17 cellular contexts compared by ENCODE assay signal in genomic region chr10:78847486-78847885, GRCh38.
A peak's percentile ranks its signal among the peaks of the same experiment; 100 is the strongest.
DNase-seq lines count a peak whose midpoint lies in the region; ATAC-seq and TF ChIP-seq lines count a peak whose summit lies in the region.
"Had no signal": no experiment of that assay in that cellular context is flagged by ENCODE, and none has a peak within 500 bp of the region (broad histone marks: within the 10 kb centered on the region; RNA-seq: fewer than 3 reads in every experiment).

No MANE protein-coding gene starts in this region.

- no peak overlapping the region for H3K4me3 Mint-ChIP-seq in natural killer cell treated with Interleukin-12 subunit alpha and Interleukin-12 subunit beta and Interleukin-15 and Interleukin-18, amount 100 ng/mL, for 72 hours
- H3K4me3 Mint-ChIP-seq in natural killer cell (no peak overlapping the region), endodermal cell (no peak overlapping the region)
- no peak overlapping the region for H3K4me3 Mint-ChIP-seq in activated T-helper 17 cell treated with anti-CD3 and anti-CD28 coated beads, Interleukin-2, amount 50 U/mL, for 72 hours
- no peak overlapping the region for H3K4me3 Mint-ChIP-seq in activated CD4-positive, alpha-beta T cell treated with anti-CD3 and anti-CD28 coated beads, Interleukin-2, amount 10 ng/mL, durations not matched to agents 7 days and 5 days
- H3K4me3 Mint-ChIP-seq: CD4-positive, CD25-positive, alpha-beta regulatory T cell; CD8-positive, alpha-beta memory T cell; GM23338 had no signal

- POLR2A ChIA-PET in activated CD4-positive, alpha-beta T cell treated with anti-CD3 and anti-CD28 coated beads, Interleukin-2, amount 10 ng/mL, durations not matched to agents 7 days and 5 days (lab: Charles Lee), result no interaction called here

- no peaks in the 10 kb centered on the region for H3K4me1 ChIP-seq in endodermal cell (ENCODE audit: control insufficient read depth, insufficient read depth, low read length)

- no peak overlapping the region for H3K27ac ChIP-seq in endodermal cell (ENCODE audit: low read depth, low read length)

- H3K9me3 ChIP-seq in endodermal cell (ENCODE audit: control insufficient read depth, low read length), result no peaks in the 10 kb centered on the region
- H3K9me3 ChIP-seq: BE2C had no signal

- intact Hi-C loops in natural killer cell (cut with micrococcal nuclease), result no loop called here

- CTCF ChIA-PET in activated CD4-positive, alpha-beta T cell treated with anti-CD3 and anti-CD28 coated beads, Interleukin-2, amount 10 ng/mL, durations not matched to agents 7 days and 5 days (lab: Charles Lee), result interaction anchor here (0.9 kb wide), 1 partner anchor 54 kb away, joined by 3 read pairs; no protein-coding TSS in a partner anchor

- WGBS in endodermal cell (ENCODE audit: insufficient coverage in 1 of 2, insufficient read length in 1 of 2), 2 experiments, result 57 to 74% methylated on average over 2 to 5 of the region's 5 CpGs

- H3K27me3 ChIP-seq in endodermal cell (ENCODE audit: control insufficient read depth, insufficient read depth, low read length, poor library complexity, severe bottlenecking), result no peaks in the 10 kb centered on the region
- H3K27me3 ChIP-seq: BE2C had no signal

- no peak for ATAC-seq in natural killer cell treated with Interleukin-12 subunit alpha and Interleukin-12 subunit beta and Interleukin-15 and Interleukin-18, amount 100 ng/mL, for 72 hours
- no peak for ATAC-seq in natural killer cell
- no peak for ATAC-seq in activated T-helper 17 cell treated with anti-CD3 and anti-CD28 coated beads, Interleukin-2, amount 50 U/mL, for 72 hours (replicated peaks)
- ATAC-seq: GM23338 had no signal

- DNase-seq in natural killer cell treated with Interleukin-12 subunit alpha and Interleukin-12 subunit beta and Interleukin-15 and Interleukin-18, amount 100 ng/mL, for 72 hours (ENCODE audit: low spot score), result peak; percentile 50
- DNase-seq in natural killer cell (no peak), endodermal cell (peak; percentile 15), anterior cingulate cortex (lab: John Stamatoyannopoulos, UW) (no peak)
- no peak for DNase-seq in stimulated activated CD4-positive, alpha-beta T cell treated with anti-CD3 and anti-CD28 coated beads, Interleukin-15, amount 100 ng/mL, for 24 hours
- no peak for DNase-seq in activated CD4-positive, alpha-beta T cell treated with anti-CD3 and anti-CD28 coated beads, Interleukin-2, amount 10 ng/mL, durations not matched to agents 7 days and 5 days
- DNase-seq: ACHN; CD4-positive, CD25-positive, alpha-beta regulatory T cell; CD8-positive, alpha-beta memory T cell; COR-L47; DMS153; DMS79; GDM1; HCEC 1CT had no signal

- no peaks in the 10 kb centered on the region for H3K36me3 Mint-ChIP-seq in natural killer cell treated with Interleukin-12 subunit alpha and Interleukin-12 subunit beta and Interleukin-15 and Interleukin-18, amount 100 ng/mL, for 72 hours
- H3K36me3 Mint-ChIP-seq in natural killer cell (no peaks in the 10 kb centered on the region), endodermal cell (ENCODE audit: low read depth) (no peaks in the 10 kb centered on the region)
- H3K36me3 Mint-ChIP-seq in activated T-helper 17 cell treated with anti-CD3 and anti-CD28 coated beads, Interleukin-2, amount 50 U/mL, for 72 hours (ENCODE audit: low read depth), result no peaks in the 10 kb centered on the region
- H3K36me3 Mint-ChIP-seq in activated CD4-positive, alpha-beta T cell treated with anti-CD3 and anti-CD28 coated beads, Interleukin-2, amount 10 ng/mL, durations not matched to agents 7 days and 5 days (ENCODE audit: low read depth), result no peaks in the 10 kb centered on the region
- H3K36me3 Mint-ChIP-seq: CD4-positive, CD25-positive, alpha-beta regulatory T cell; CD8-positive, alpha-beta memory T cell had no signal

- H3K27me3 Mint-ChIP-seq in natural killer cell treated with Interleukin-12 subunit alpha and Interleukin-12 subunit beta and Interleukin-15 and Interleukin-18, amount 100 ng/mL, for 72 hours, result peaks cover 3 to 5% of the 10 kb centered on the region in 2 donors
- H3K27me3 Mint-ChIP-seq in natural killer cell (ENCODE audit: low read depth in 2 of 2) (peaks cover 0 to 3% of the 10 kb centered on the region in 2 donors), endodermal cell (ENCODE audit: insufficient read depth) (no peaks in the 10 kb centered on the region)
- H3K27me3 Mint-ChIP-seq in activated T-helper 17 cell treated with anti-CD3 and anti-CD28 coated beads, Interleukin-2, amount 50 U/mL, for 72 hours, result no peaks in the 10 kb centered on the region
- no peaks in the 10 kb centered on the region for H3K27me3 Mint-ChIP-seq in activated CD4-positive, alpha-beta T cell treated with anti-CD3 and anti-CD28 coated beads, Interleukin-2, amount 10 ng/mL, durations not matched to agents 7 days and 5 days
- H3K27me3 Mint-ChIP-seq: CD4-positive, CD25-positive, alpha-beta regulatory T cell had no signal

- H3K4me3 ChIP-seq in endodermal cell (ENCODE audit: low read length), result no peak overlapping the region
- H3K4me3 ChIP-seq: GM23338 had no signal

- no peaks in the 10 kb centered on the region for H3K36me3 ChIP-seq in endodermal cell (ENCODE audit: control insufficient read depth, insufficient read depth, low read length)
- H3K36me3 ChIP-seq: BE2C had no signal

- peaks cover 3% of the 10 kb centered on the region for H3K9me3 Mint-ChIP-seq in natural killer cell treated with Interleukin-12 subunit alpha and Interleukin-12 subunit beta and Interleukin-15 and Interleukin-18, amount 100 ng/mL, for 72 hours
- H3K9me3 Mint-ChIP-seq in natural killer cell (no peaks in the 10 kb centered on the region), endodermal cell (no peaks in the 10 kb centered on the region)
- H3K9me3 Mint-ChIP-seq in activated T-helper 17 cell treated with anti-CD3 and anti-CD28 coated beads, Interleukin-2, amount 50 U/mL, for 72 hours, result peaks cover 5% of the 10 kb centered on the region
- H3K9me3 Mint-ChIP-seq in activated CD4-positive, alpha-beta T cell treated with anti-CD3 and anti-CD28 coated beads, Interleukin-2, amount 10 ng/mL, durations not matched to agents 7 days and 5 days, result no peaks in the 10 kb centered on the region
- H3K9me3 Mint-ChIP-seq: CD8-positive, alpha-beta memory T cell; GM23338 had no signal

- H3K27ac Mint-ChIP-seq in natural killer cell treated with Interleukin-12 subunit alpha and Interleukin-12 subunit beta and Interleukin-15 and Interleukin-18, amount 100 ng/mL, for 72 hours, result no peak overlapping the region
- H3K27ac Mint-ChIP-seq in natural killer cell (no peak overlapping the region), endodermal cell (no peak overlapping the region)
- H3K27ac Mint-ChIP-seq in activated T-helper 17 cell treated with anti-CD3 and anti-CD28 coated beads, Interleukin-2, amount 50 U/mL, for 72 hours, result peak overlapping the region; percentile 47
- H3K27ac Mint-ChIP-seq in activated CD4-positive, alpha-beta T cell treated with anti-CD3 and anti-CD28 coated beads, Interleukin-2, amount 10 ng/mL, durations not matched to agents 7 days and 5 days, result no peak overlapping the region
- H3K27ac Mint-ChIP-seq: CD4-positive, CD25-positive, alpha-beta regulatory T cell; GM23338 had no signal

- H3K4me1 Mint-ChIP-seq in natural killer cell treated with Interleukin-12 subunit alpha and Interleukin-12 subunit beta and Interleukin-15 and Interleukin-18, amount 100 ng/mL, for 72 hours (ENCODE audit: low read depth in 2 of 2), result no peaks in the 10 kb centered on the region
- H3K4me1 Mint-ChIP-seq in natural killer cell, result no peaks in the 10 kb centered on the region
- H3K4me1 Mint-ChIP-seq in activated T-helper 17 cell treated with anti-CD3 and anti-CD28 coated beads, Interleukin-2, amount 50 U/mL, for 72 hours, result no peaks in the 10 kb centered on the region
- H3K4me1 Mint-ChIP-seq in endodermal cell, result no peaks in the 10 kb centered on the region
- no peaks in the 10 kb centered on the region for H3K4me1 Mint-ChIP-seq in activated CD4-positive, alpha-beta T cell treated with anti-CD3 and anti-CD28 coated beads, Interleukin-2, amount 10 ng/mL, durations not matched to agents 7 days and 5 days
- H3K4me1 Mint-ChIP-seq: CD4-positive, CD25-positive, alpha-beta regulatory T cell; CD8-positive, alpha-beta memory T cell had no signal

- no peak overlapping the region for H3K9ac ChIP-seq in endodermal cell (ENCODE audit: extremely low read depth, low read length, poor library complexity, severe bottlenecking)

- TF ChIP-seq CTCF in natural killer cell (IDR thresholded peaks at IDR 0.05), result no peak
- TF ChIP-seq CTCF in endodermal cell (conservative IDR thresholded peaks at IDR 0.05), result no peak

Comparison
In these comparisons a context has a peak if more than half of its experiments do, and no peak if none do; other contexts are left out.
1. DNase-seq: peak in natural killer cell treated with Interleukin-12 subunit alpha and Interleukin-12 subunit beta and Interleukin-15 and Interleukin-18, amount 100 ng/mL, for 72 hours (single experiment) and endodermal cell (single experiment); none in natural killer cell (single experiment), stimulated activated CD4-positive, alpha-beta T cell treated with anti-CD3 and anti-CD28 coated beads, Interleukin-15, amount 100 ng/mL, for 24 hours (single experiment), activated CD4-positive, alpha-beta T cell treated with anti-CD3 and anti-CD28 coated beads, Interleukin-2, amount 10 ng/mL, durations not matched to agents 7 days and 5 days (single experiment) and anterior cingulate cortex (0 of 58).